ENCODE assay signal across 9 cellular contexts in the genomic region with DNA sequence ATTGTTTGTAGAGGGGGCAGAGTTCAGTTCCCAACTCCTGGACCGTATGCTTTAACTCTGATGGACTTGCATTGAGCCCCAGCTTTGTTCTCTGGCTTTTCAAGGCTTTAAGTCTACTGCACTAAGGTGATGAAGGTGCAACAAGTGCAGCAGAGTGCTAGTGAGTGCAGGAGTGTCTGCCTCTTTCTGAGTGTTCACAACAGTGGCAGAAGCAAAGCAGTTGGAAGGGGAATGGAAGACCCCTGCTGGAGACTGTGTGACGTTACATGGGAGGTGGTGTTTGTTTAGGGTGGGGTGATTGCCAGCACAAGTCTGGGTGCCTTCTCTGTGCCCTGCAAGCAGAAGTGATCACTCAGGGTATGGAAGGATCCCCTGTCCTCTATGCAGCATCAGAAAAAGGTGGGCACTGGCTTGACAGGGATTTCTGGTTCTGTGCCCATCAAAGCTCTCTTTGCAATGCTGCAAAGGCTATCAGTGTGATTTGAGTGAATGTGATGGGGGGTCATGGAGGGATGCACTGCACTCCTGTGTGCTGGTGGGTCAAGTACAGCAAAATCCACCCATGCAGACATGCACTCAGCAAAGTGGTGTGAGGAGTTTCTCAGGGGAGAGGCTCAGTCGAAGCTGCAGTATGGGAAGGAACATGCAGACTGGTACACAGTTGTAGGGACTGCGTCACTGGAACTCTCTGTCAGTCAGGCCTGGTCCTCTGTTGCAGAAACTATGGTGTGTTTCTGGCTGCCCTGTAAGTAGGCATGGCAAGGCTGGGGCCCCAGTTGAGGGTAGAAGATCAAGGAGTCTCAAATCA.
DNase-seq lines count a peak whose midpoint lies in the region; ATAC-seq and TF ChIP-seq lines count a peak whose summit lies in the region.
"Had no signal": no experiment of that assay in that cellular context is flagged by ENCODE, and none has a peak within 500 bp of the region (broad histone marks: within the 10 kb centered on the region; RNA-seq: fewer than 3 reads in every experiment).

No MANE protein-coding gene starts in this region.

- H3K4me1 ChIP-seq in upper lobe of left lung (no peaks in the 10 kb centered on the region), left ventricle myocardium inferior (no peaks in the 10 kb centered on the region)

- WGBS in upper lobe of left lung, 2 donors = 56 to 61% methylated on average over 4 of the region's 4 CpGs

- TF ChIP-seq POLR2A in upper lobe of left lung (IDR thresholded peaks at IDR 0.05) = no peak

- POLR2A ChIA-PET in activated CD4-positive, alpha-beta T cell treated with anti-CD3 and anti-CD28 coated beads for 36 hours (lab: Charles Lee) = no interaction called here
- POLR2A ChIA-PET in activated CD4-positive, alpha-beta T cell treated with anti-CD3 and anti-CD28 coated beads, Interleukin-2, amount 10 ng/mL, durations not matched to agents 7 days and 5 days (lab: Charles Lee) = no interaction called here

- H3K27me3 ChIP-seq in upper lobe of left lung (no peaks in the 10 kb centered on the region), left ventricle myocardium inferior (ENCODE audit: low read depth) (no peaks in the 10 kb centered on the region)

- no peaks in the 10 kb centered on the region for H3K9me3 ChIP-seq in upper lobe of left lung
- no peaks in the 10 kb centered on the region for H3K9me3 ChIP-seq in left ventricle myocardium inferior (replicated peaks)

- H3K36me3 ChIP-seq in upper lobe of left lung (no peaks in the 10 kb centered on the region), left ventricle myocardium inferior (no peaks in the 10 kb centered on the region)

- no peak for TF ChIP-seq EP300 in upper lobe of left lung (IDR thresholded peaks at IDR 0.05)

- no peaks in the 10 kb centered on the region for H3K4me1 Mint-ChIP-seq in activated CD4-positive, alpha-beta T cell treated with anti-CD3 and anti-CD28 coated beads for 36 hours
- H3K4me1 Mint-ChIP-seq in activated CD4-positive, alpha-beta T cell treated with anti-CD3 and anti-CD28 coated beads, Interleukin-2, amount 10 ng/mL, durations not matched to agents 7 days and 5 days = no peaks in the 10 kb centered on the region
- no peaks in the 10 kb centered on the region for H3K4me1 Mint-ChIP-seq in activated naive CD8-positive, alpha-beta T cell treated with anti-CD3 and anti-CD28 coated beads for 36 hours
- H3K4me1 Mint-ChIP-seq: CD4-positive, CD25-positive, alpha-beta regulatory T cell had no signal

- intact Hi-C loops in activated CD4-positive, alpha-beta T cell treated with anti-CD3 and anti-CD28 coated beads for 36 hours (cut with DNase I, micrococcal nuclease) = no loop called here
- intact Hi-C loops in left ventricle myocardium inferior (cut with micrococcal nuclease) = no loop called here

- CTCF ChIA-PET in activated CD4-positive, alpha-beta T cell treated with anti-CD3 and anti-CD28 coated beads for 36 hours (lab: Charles Lee) = interaction anchor here (0.6 to 0.7 kb wide), 2 partner anchors 528 to 613 kb away, joined by 3 read pairs; no protein-coding TSS in a partner anchor
- CTCF ChIA-PET in activated CD4-positive, alpha-beta T cell treated with anti-CD3 and anti-CD28 coated beads, Interleukin-2, amount 10 ng/mL, durations not matched to agents 7 days and 5 days (lab: Charles Lee) = interaction anchor here (1.2 kb wide), 1 partner anchor 36 kb away, joined by 3 read pairs; no protein-coding TSS in a partner anchor

- no peaks in the 10 kb centered on the region for H3K27me3 Mint-ChIP-seq in activated CD4-positive, alpha-beta T cell treated with anti-CD3 and anti-CD28 coated beads for 36 hours
- H3K27me3 Mint-ChIP-seq in activated CD4-positive, alpha-beta T cell treated with anti-CD3 and anti-CD28 coated beads, Interleukin-2, amount 10 ng/mL, durations not matched to agents 7 days and 5 days = no peaks in the 10 kb centered on the region
- H3K27me3 Mint-ChIP-seq in activated naive CD8-positive, alpha-beta T cell treated with anti-CD3 and anti-CD28 coated beads for 36 hours = no peaks in the 10 kb centered on the region
- H3K27me3 Mint-ChIP-seq: CD4-positive, CD25-positive, alpha-beta regulatory T cell had no signal

- no peaks in the 10 kb centered on the region for H3K36me3 Mint-ChIP-seq in activated CD4-positive, alpha-beta T cell treated with anti-CD3 and anti-CD28 coated beads for 36 hours (ENCODE audit: low read depth)
- no peaks in the 10 kb centered on the region for H3K36me3 Mint-ChIP-seq in activated CD4-positive, alpha-beta T cell treated with anti-CD3 and anti-CD28 coated beads, Interleukin-2, amount 10 ng/mL, durations not matched to agents 7 days and 5 days (ENCODE audit: low read depth)
- H3K36me3 Mint-ChIP-seq in activated naive CD8-positive, alpha-beta T cell treated with anti-CD3 and anti-CD28 coated beads for 36 hours = no peaks in the 10 kb centered on the region
- H3K36me3 Mint-ChIP-seq: CD4-positive, CD25-positive, alpha-beta regulatory T cell had no signal

- H3K4me3 Mint-ChIP-seq in activated CD4-positive, alpha-beta T cell treated with anti-CD3 and anti-CD28 coated beads for 36 hours = no peak overlapping the region
- H3K4me3 Mint-ChIP-seq in activated CD4-positive, alpha-beta T cell treated with anti-CD3 and anti-CD28 coated beads, Interleukin-2, amount 10 ng/mL, durations not matched to agents 7 days and 5 days = no peak overlapping the region
- H3K4me3 Mint-ChIP-seq in activated naive CD8-positive, alpha-beta T cell treated with anti-CD3 and anti-CD28 coated beads for 36 hours = no peak overlapping the region
- H3K4me3 Mint-ChIP-seq: CD4-positive, CD25-positive, alpha-beta regulatory T cell had no signal

- H3K4me3 ChIP-seq in upper lobe of left lung (no peak overlapping the region), left ventricle myocardium inferior (no peak overlapping the region)

- TF ChIP-seq CTCF in upper lobe of left lung (IDR thresholded peaks at IDR 0.05) (no peak), left ventricle myocardium inferior (IDR thresholded peaks at IDR 0.05; ENCODE audit: borderline replicate concordance) (no peak)

- H3K27ac ChIP-seq in upper lobe of left lung (no peak overlapping the region), left ventricle myocardium inferior (replicated peaks) (no peak overlapping the region)

- H3K9me3 Mint-ChIP-seq in activated CD4-positive, alpha-beta T cell treated with anti-CD3 and anti-CD28 coated beads for 36 hours (ENCODE audit: low read depth) = no peaks in the 10 kb centered on the region
- no peaks in the 10 kb centered on the region for H3K9me3 Mint-ChIP-seq in activated CD4-positive, alpha-beta T cell treated with anti-CD3 and anti-CD28 coated beads, Interleukin-2, amount 10 ng/mL, durations not matched to agents 7 days and 5 days
- no peaks in the 10 kb centered on the region for H3K9me3 Mint-ChIP-seq in activated naive CD8-positive, alpha-beta T cell treated with anti-CD3 and anti-CD28 coated beads for 36 hours
- H3K9me3 Mint-ChIP-seq: CD4-positive, CD25-positive, alpha-beta regulatory T cell had no signal

- peak; percentile 5 for DNase-seq in activated CD4-positive, alpha-beta T cell treated with anti-CD3 and anti-CD28 coated beads for 36 hours
- DNase-seq in activated CD4-positive, alpha-beta T cell treated with anti-CD3 and anti-CD28 coated beads, Interleukin-2, amount 10 ng/mL, durations not matched to agents 7 days and 5 days = no peak
- DNase-seq in ecto neural progenitor cell (ENCODE audit: low spot score) (peak; percentile 53), upper lobe of left lung (no peak), left ventricle myocardium inferior (no peak)
- no peak for DNase-seq in activated CD4-positive, alpha-beta T cell treated with anti-CD3 and anti-CD28 coated beads for 4 hours
- no peak for DNase-seq in activated naive CD8-positive, alpha-beta T cell treated with anti-CD3 and anti-CD28 coated beads for 36 hours

- H3K27ac Mint-ChIP-seq in activated CD4-positive, alpha-beta T cell treated with anti-CD3 and anti-CD28 coated beads for 36 hours = no peak overlapping the region
- no peak overlapping the region for H3K27ac Mint-ChIP-seq in activated CD4-positive, alpha-beta T cell treated with anti-CD3 and anti-CD28 coated beads, Interleukin-2, amount 10 ng/mL, durations not matched to agents 7 days and 5 days
- no peak overlapping the region for H3K27ac Mint-ChIP-seq in activated naive CD8-positive, alpha-beta T cell treated with anti-CD3 and anti-CD28 coated beads for 36 hours
- H3K27ac Mint-ChIP-seq: CD4-positive, CD25-positive, alpha-beta regulatory T cell had no signal

- ATAC-seq in activated CD4-positive, alpha-beta T cell treated with anti-CD3 and anti-CD28 coated beads for 36 hours = no peak
- peak; percentile 77 for ATAC-seq in HG03460 (IDR thresholded peaks at IDR 0.05; ENCODE audit: unreplicated experiment)
- ATAC-seq in upper lobe of left lung (ENCODE audit: low FRiP score in 2 of 2) = peak; percentile 32 to 57

Comparison
In these comparisons a context has a peak if more than half of its experiments do, and no peak if none do; other contexts are left out.
1. DNase-seq: peak in activated CD4-positive, alpha-beta T cell treated with anti-CD3 and anti-CD28 coated beads for 36 hours (single experiment) and ecto neural progenitor cell (single experiment); none in activated CD4-positive, alpha-beta T cell treated with anti-CD3 and anti-CD28 coated beads, Interleukin-2, amount 10 ng/mL, durations not matched to agents 7 days and 5 days (single experiment), upper lobe of left lung (0 of 2), activated CD4-positive, alpha-beta T cell treated with anti-CD3 and anti-CD28 coated beads for 4 hours (0 of 2), left ventricle myocardium inferior (single experiment) and activated naive CD8-positive, alpha-beta T cell treated with anti-CD3 and anti-CD28 coated beads for 36 hours (single experiment).